In the genomic region with DNA sequence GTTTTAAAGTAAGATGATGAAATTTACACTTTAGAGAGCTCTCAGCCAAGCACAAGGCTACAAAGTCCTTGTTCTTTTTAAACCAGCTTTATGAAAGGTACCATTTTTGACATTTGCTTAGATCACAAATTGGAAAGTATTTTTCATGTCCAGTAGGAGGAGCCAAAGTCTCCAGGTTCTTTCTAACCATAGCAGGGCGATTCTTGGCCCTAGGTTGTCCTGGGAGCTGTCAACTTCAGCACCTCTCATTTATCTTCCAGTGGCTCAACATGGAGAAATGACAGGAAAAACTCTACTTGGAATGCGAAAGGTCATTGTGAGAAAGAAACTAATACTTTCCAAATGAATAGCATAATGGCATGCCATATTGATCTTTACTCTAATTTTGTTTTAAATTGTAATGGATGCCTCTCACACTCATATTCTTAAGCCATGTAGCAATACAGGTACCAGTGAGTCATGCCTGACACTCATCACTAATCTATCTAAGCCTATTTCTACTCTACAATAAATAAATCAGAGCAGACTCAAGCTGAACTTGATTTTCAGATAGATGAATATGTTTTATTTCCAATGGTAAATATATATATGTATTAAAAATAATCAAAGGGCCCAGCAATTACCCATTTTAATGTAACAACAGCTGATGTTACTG, we compare ENCODE assay signal across 9 cellular contexts.
DNase-seq lines count a peak whose midpoint lies in the region; ATAC-seq and TF ChIP-seq lines count a peak whose summit lies in the region.
"Had no signal": no experiment of that assay in that cellular context is flagged by ENCODE, and none has a peak within 500 bp of the region (broad histone marks: within the 10 kb centered on the region; RNA-seq: fewer than 3 reads in every experiment).

No MANE protein-coding gene starts in this region.

- TF ChIP-seq POLR2A in gastrocnemius medialis (IDR thresholded peaks at IDR 0.05), result no peak

- H3K9me3 Mint-ChIP-seq in neural crest cell, result no peaks in the 10 kb centered on the region

- H3K4me3 ChIP-seq in GM23248 (no peak overlapping the region), gastrocnemius medialis (no peak overlapping the region), mesenchymal stem cell (ENCODE audit: insufficient read depth in 1 of 2, low read depth in 1 of 2, low read length in 2 of 2) (no peak overlapping the region)

- H3K79me2 ChIP-seq in GM23248 (ENCODE audit: insufficient read depth), result no peaks in the 10 kb centered on the region

- 4 to 23% methylated on average over 2 of the region's 2 CpGs for WGBS in GM23248 (ENCODE audit: low coverage in 1 of 2, low lambda C conversion rate in 2 of 2, missing lambda C conversion rate in 2 of 2), 2 experiments
- WGBS in mesenchymal stem cell, result 0% methylated on average over 1 of the region's 2 CpGs

- no peaks in the 10 kb centered on the region for H3K27me3 ChIP-seq in GM23248 (replicated peaks; ENCODE audit: insufficient read depth)
- peaks cover 3 to 24% (median 14%) of the 10 kb centered on the region in 3 donors for H3K27me3 ChIP-seq in gastrocnemius medialis
- peaks cover 3 to 21% of the 10 kb centered on the region in 2 experiments for H3K27me3 ChIP-seq in mesenchymal stem cell (ENCODE audit: control insufficient read depth in 1 of 2, insufficient read depth in 1 of 2, low read length in 2 of 2)

- H3K79me1 ChIP-seq in mesenchymal stem cell (replicated peaks; ENCODE audit: low read length, poor library complexity, severe bottlenecking), result no peaks in the 10 kb centered on the region

- in situ Hi-C loops in GM23248 (cut with MboI) (no loop called here), gastrocnemius medialis (cut with MboI; ENCODE audit: low sequenced_read_pairs in 4 of 4) (no loop called here)

- TF ChIP-seq CTCF in neural crest cell (conservative IDR thresholded peaks at IDR 0.05), result peak; percentile 75
- TF ChIP-seq CTCF in gastrocnemius medialis (IDR thresholded peaks at IDR 0.05 in 4 of 5, conservative IDR thresholded peaks at IDR 0.05 in 1 of 5), result no peak

- no peak overlapping the region for H4K91ac ChIP-seq in mesenchymal stem cell (ENCODE audit: low read length)

- no peak overlapping the region for H2BK120ac ChIP-seq in mesenchymal stem cell (ENCODE audit: low read depth, low read length)

- H3K14ac ChIP-seq in mesenchymal stem cell (ENCODE audit: low read length in 2 of 2), result no peak overlapping the region

- DNase-seq in GM23248 (peak; percentile 38), NCI-H1694 treated with DMSO at 0.1 percent for 48 hours (lab: John Stamatoyannopoulos, UW) (peak; percentile 57), cerebellar cortex (ENCODE audit: low spot score) (peak; percentile 80), neural crest cell (ENCODE audit: low read depth, low spot score) (no peak), gastrocnemius medialis (no peak), mesenteric fat pad (ENCODE audit: low spot score) (no peak), mesenchymal stem cell (no peak)
- DNase-seq: stimulated activated naive CD8-positive, alpha-beta T cell treated with anti-CD3 and anti-CD28 coated beads, Interleukin-15, amount 100 ng/mL, for 72 hours had no signal

- no peaks in the 10 kb centered on the region for H3K4me1 Mint-ChIP-seq in neural crest cell
- H3K4me1 Mint-ChIP-seq: stimulated activated naive CD8-positive, alpha-beta T cell treated with anti-CD3 and anti-CD28 coated beads, Interleukin-15, amount 100 ng/mL, for 72 hours had no signal

- no peak overlapping the region for H3K4ac ChIP-seq in mesenchymal stem cell (ENCODE audit: low read depth in 1 of 2, low read length in 2 of 2)

- H3K4me3 Mint-ChIP-seq in neural crest cell, result peak overlapping the region; percentile 66
- H3K4me3 Mint-ChIP-seq: stimulated activated naive CD8-positive, alpha-beta T cell treated with anti-CD3 and anti-CD28 coated beads, Interleukin-15, amount 100 ng/mL, for 72 hours had no signal

- no peak overlapping the region for H2BK15ac ChIP-seq in mesenchymal stem cell (ENCODE audit: low read depth, poor library complexity, severe bottlenecking)

- no peak overlapping the region for H2AK5ac ChIP-seq in mesenchymal stem cell (ENCODE audit: low read length, severe bottlenecking)

- H3K9me3 ChIP-seq in GM23248 (ENCODE audit: low read depth) (no peaks in the 10 kb centered on the region), gastrocnemius medialis (no peaks in the 10 kb centered on the region), mesenchymal stem cell (ENCODE audit: control insufficient read depth, low read length) (no peaks in the 10 kb centered on the region)

- no peak overlapping the region for H3K9ac ChIP-seq in GM23248
- no peak overlapping the region for H3K9ac ChIP-seq in mesenchymal stem cell (ENCODE audit: low read length)

- H3K27me3 Mint-ChIP-seq in neural crest cell (ENCODE audit: low read depth), result peaks cover 75% of the 10 kb centered on the region

- no peaks in the 10 kb centered on the region for H3K4me1 ChIP-seq in GM23248 (ENCODE audit: insufficient read depth)
- H3K4me1 ChIP-seq in gastrocnemius medialis, result no peaks in the 10 kb centered on the region
- no peaks in the 10 kb centered on the region for H3K4me1 ChIP-seq in mesenchymal stem cell (ENCODE audit: control insufficient read depth, insufficient read depth, low read depth, low read length)

- H2BK5ac ChIP-seq in mesenchymal stem cell (ENCODE audit: low read depth, low read length, poor library complexity, severe bottlenecking), result no peak overlapping the region

- no peak overlapping the region for H3K4me2 ChIP-seq in GM23248 (ENCODE audit: unreplicated experiment)
- H3K4me2 ChIP-seq in mesenchymal stem cell (ENCODE audit: low read length, poor library complexity, severe bottlenecking), result no peak overlapping the region

- no peaks in the 10 kb centered on the region for H3K36me3 ChIP-seq in GM23248 (ENCODE audit: low read depth)
- no peaks in the 10 kb centered on the region for H3K36me3 ChIP-seq in gastrocnemius medialis
- no peaks in the 10 kb centered on the region for H3K36me3 ChIP-seq in mesenchymal stem cell (ENCODE audit: control insufficient read depth in 1 of 2, insufficient read depth in 2 of 2, low read depth in 1 of 2, low read length in 2 of 2)

- no peaks in the 10 kb centered on the region for H4K20me1 ChIP-seq in GM23248 (ENCODE audit: insufficient read depth)

- ATAC-seq in GM19328 (IDR thresholded peaks at IDR 0.05; ENCODE audit: unreplicated experiment) (no peak), gastrocnemius medialis (no peak)
- ATAC-seq: stimulated activated naive CD8-positive, alpha-beta T cell treated with anti-CD3 and anti-CD28 coated beads, Interleukin-15, amount 100 ng/mL, for 72 hours had no signal

- no peaks in the 10 kb centered on the region for H3K9me2 ChIP-seq in GM23248 (ENCODE audit: insufficient read depth)

- H3K27ac ChIP-seq in GM23248 (no peak overlapping the region), gastrocnemius medialis (no peak overlapping the region), mesenchymal stem cell (ENCODE audit: low read length, poor library complexity, severe bottlenecking) (no peak overlapping the region)

- H3K18ac ChIP-seq in mesenchymal stem cell (ENCODE audit: low read depth in 1 of 2, low read length in 2 of 2), result no peak overlapping the region

- no peak overlapping the region for H3K23ac ChIP-seq in mesenchymal stem cell (ENCODE audit: low read length in 2 of 2)

- no peak overlapping the region for H2BK12ac ChIP-seq in mesenchymal stem cell (ENCODE audit: low read length in 2 of 2)

- H2AFZ ChIP-seq in GM23248 (no peak overlapping the region), mesenchymal stem cell (ENCODE audit: low read depth, low read length) (no peak overlapping the region)

- no peaks in the 10 kb centered on the region for H3F3A ChIP-seq in GM23248 (ENCODE audit: insufficient read depth)

- H3K27ac Mint-ChIP-seq in neural crest cell (ENCODE audit: unreplicated experiment), result no peak overlapping the region
- H3K27ac Mint-ChIP-seq: stimulated activated naive CD8-positive, alpha-beta T cell treated with anti-CD3 and anti-CD28 coated beads, Interleukin-15, amount 100 ng/mL, for 72 hours had no signal

- no peak overlapping the region for H4K8ac ChIP-seq in mesenchymal stem cell (ENCODE audit: low read length)

- intact Hi-C loops in gastrocnemius medialis (cut with DNase I; ENCODE audit: low total_unique reads), result no loop called here

- H3K36me3 Mint-ChIP-seq in neural crest cell (ENCODE audit: low read depth), result no peaks in the 10 kb centered on the region

Comparison
In these comparisons a context has a peak if more than half of its experiments do, and no peak if none do; other contexts are left out.
1. DNase-seq: peak in GM23248 (single experiment), NCI-H1694 treated with DMSO at 0.1 percent for 48 hours (single experiment) and cerebellar cortex (single experiment); none in neural crest cell (single experiment), gastrocnemius medialis (0 of 2), mesenteric fat pad (single experiment) and mesenchymal stem cell (single experiment).